ENCODE assay signal across 22 cellular contexts in the genomic region with DNA sequence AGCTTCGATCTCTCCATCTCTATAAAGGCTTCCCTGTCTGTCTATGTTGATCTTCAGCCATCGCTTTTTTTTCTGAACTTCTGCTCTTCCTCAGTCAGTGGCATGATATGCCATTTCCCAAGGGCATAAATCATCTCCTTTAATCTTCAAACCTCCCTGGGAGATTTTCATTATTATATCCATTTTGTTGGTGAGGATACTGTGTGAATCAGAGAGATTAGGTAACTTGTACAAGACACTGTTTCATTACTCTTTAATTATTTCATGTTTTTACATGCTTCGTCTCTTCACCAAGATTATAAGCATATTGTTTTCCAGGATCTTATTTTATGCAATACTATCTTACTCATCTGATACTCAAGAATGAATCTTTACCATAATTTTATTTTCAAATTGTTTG.
DNase-seq lines count a peak whose midpoint lies in the region; ATAC-seq and TF ChIP-seq lines count a peak whose summit lies in the region.
"Had no signal": no experiment of that assay in that cellular context is flagged by ENCODE, and none has a peak within 500 bp of the region (broad histone marks: within the 10 kb centered on the region; RNA-seq: fewer than 3 reads in every experiment).

No MANE protein-coding gene starts in this region.

- no peak overlapping the region; the same call in 1 of the 2 replicates for H3K27ac ChIP-seq in RWPE1
- peak overlapping the region; percentile 72 for H3K27ac ChIP-seq in foreskin keratinocyte
- H3K27ac ChIP-seq: A549; BLaER1 treated with 17β-estradiol and CSF1 and Interleukin-3, amounts not matched to agents 10 nM and 100 nM had no signal

- DNase-seq in RWPE1 (ENCODE audit: low spot score) (peak; percentile 73), amniotic epithelial cell (ENCODE audit: low read depth) (peak; percentile 73), epithelial cell of esophagus (ENCODE audit: low read depth) (peak; percentile 90), foreskin keratinocyte (peak; percentile 87 to 90), NCI-H2107 (lab: John Stamatoyannopoulos, UW) (no peak), NCI-H187 (lab: John Stamatoyannopoulos, UW) (no peak), Kasumi-1 (lab: John Stamatoyannopoulos, UW) (no peak)
- DNase-seq in activated CD4-positive, alpha-beta T cell treated with anti-CD3 and anti-CD28 coated beads, Interleukin-2, amount 50 U/mL, for 1 hour: no peak
- DNase-seq: 8988T; ACHN; AML-193; BE2C; CD4-positive, alpha-beta T cell; CD8-positive, alpha-beta memory T cell; DMS53; DMS79 treated with DMSO at 0.1 percent for 48 hours; GF-D8; GOT3; HFFc6 had no signal

- peak; percentile 90 for ATAC-seq in foreskin keratinocyte
- ATAC-seq: A549 had no signal

- H3K4me3 ChIP-seq in epithelial cell of esophagus (ENCODE audit: low read length): no peak overlapping the region
- H3K4me3 ChIP-seq: A549; BLaER1 treated with 17β-estradiol and CSF1 and Interleukin-3, amounts not matched to agents 10 nM and 100 nM; HAP-1 had no signal

- no peaks in the 10 kb centered on the region for H3K27me3 ChIP-seq in foreskin keratinocyte
- H3K27me3 ChIP-seq: BLaER1 treated with 17β-estradiol and CSF1 and Interleukin-3, amounts not matched to agents 10 nM and 100 nM had no signal

- POLR2A ChIA-PET in RWPE1 (lab: Yijun Ruan, JAX; ENCODE audit: low non-redundant PET): no interaction called here

- TF ChIP-seq CTCF in RWPE1 (conservative IDR thresholded peaks at IDR 0.05; ENCODE audit: low read depth) (no peak), epithelial cell of esophagus (IDR thresholded peaks at IDR 0.05; ENCODE audit: insufficient read depth, low read depth, low read length, missing control alignments) (no peak), foreskin keratinocyte (conservative IDR thresholded peaks at IDR 0.05) (no peak)

- CTCF ChIA-PET in RWPE1 (lab: Yijun Ruan, JAX): no interaction called here

- H3K4me1 ChIP-seq in foreskin keratinocyte: peaks cover 9% of the 10 kb centered on the region
- H3K4me1 ChIP-seq: A549; BE2C; BLaER1 treated with 17β-estradiol and CSF1 and Interleukin-3, amounts not matched to agents 10 nM and 100 nM; HAP-1 had no signal

Comparison
In these comparisons a context has a peak if more than half of its experiments do, and no peak if none do; other contexts are left out.
1. DNase-seq: peak in RWPE1 (single experiment), amniotic epithelial cell (single experiment), epithelial cell of esophagus (single experiment) and foreskin keratinocyte (2 of 2); none in NCI-H2107 (single experiment), activated CD4-positive, alpha-beta T cell treated with anti-CD3 and anti-CD28 coated beads, Interleukin-2, amount 50 U/mL, for 1 hour (single experiment), NCI-H187 (0 of 2) and Kasumi-1 (0 of 2).